Comparison of ENCODE assay signal across 20 cellular contexts in genomic region chr11:36151933-36152580, GRCh38.
A peak's percentile ranks its signal among the peaks of the same experiment; 100 is the strongest.
DNase-seq lines count a peak whose midpoint lies in the region; ATAC-seq, FAIRE-seq and TF ChIP-seq lines count a peak whose summit lies in the region.
"Had no signal": no experiment of that assay in that cellular context is flagged by ENCODE, and none has a peak within 500 bp of the region (broad histone marks: within the 10 kb centered on the region; RNA-seq: fewer than 3 reads in every experiment).

No MANE protein-coding gene starts in this region.

- intact Hi-C loops in K562 (cut with micrococcal nuclease): no loop called here

- CTCF ChIA-PET in A549 (lab: Yijun Ruan, JAX): interaction anchor here (0.8 to 4.1 kb wide), 9 partner anchors 10 to 531 kb away, joined by 3 to 18 read pairs (median 3); no protein-coding TSS in a partner anchor
- CTCF ChIA-PET in HEK293 (lab: Yijun Ruan, JAX): interaction anchor here (0.9 to 3.8 kb wide), 6 partner anchors 107 to 330 kb away, joined by 3 to 25 read pairs (median 6); no protein-coding TSS in a partner anchor
- CTCF ChIA-PET in K562 (lab: Yijun Ruan, JAX; ENCODE audit: low intra/inter-chr PET ratio): no interaction called here
- CTCF ChIA-PET in activated CD8-positive, alpha-beta memory T cell treated with anti-CD3 and anti-CD28 coated beads, Interleukin-2, amount 10 ng/mL, durations not matched to agents 7 days and 5 days (lab: Charles Lee): no interaction called here

- peaks cover 13% of the 10 kb centered on the region for H3K4me1 Mint-ChIP-seq in activated CD8-positive, alpha-beta memory T cell treated with anti-CD3 and anti-CD28 coated beads, Interleukin-2, amount 10 ng/mL, durations not matched to agents 7 days and 5 days
- H3K4me1 Mint-ChIP-seq: CD4-positive, CD25-positive, alpha-beta regulatory T cell had no signal

- H3K9me3 Mint-ChIP-seq in activated CD8-positive, alpha-beta memory T cell treated with anti-CD3 and anti-CD28 coated beads, Interleukin-2, amount 10 ng/mL, durations not matched to agents 7 days and 5 days (ENCODE audit: low read depth): no peaks in the 10 kb centered on the region

- peaks cover 44% of the 10 kb centered on the region for H3K4me1 ChIP-seq in A549
- no peaks in the 10 kb centered on the region; the same call in 1 of the 2 replicates for H3K4me1 ChIP-seq in HEK293 (ENCODE audit: control insufficient read depth, insufficient read depth, low read length)
- H3K4me1 ChIP-seq in K562 (replicated peaks in 1 of 2; ENCODE audit: control insufficient read depth in 2 of 2, insufficient read depth in 2 of 2, low read length in 2 of 2): peaks cover 12 to 18% of the 10 kb centered on the region in 2 experiments
- H3K4me1 ChIP-seq in osteoblast (ENCODE audit: insufficient read depth, low read length): peaks cover 45% of the 10 kb centered on the region

- TF ChIP-seq CTCF in A549 (IDR thresholded peaks at IDR 0.05) (no peak), HEK293 (tag by site-specific recombination; IDR thresholded peaks at IDR 0.05) (no peak), K562 (IDR thresholded peaks at IDR 0.05 in 2 of 3, conservative IDR thresholded peaks at IDR 0.05 in 1 of 3; ENCODE audit: insufficient read depth in 2 of 3, low read depth in 1 of 3, low read length in 3 of 3) (no peak), osteoblast (IDR thresholded peaks at IDR 0.05; ENCODE audit: extremely low read depth, low read depth, low read length) (no peak)

- H3K27ac ChIP-seq in A549 (peak overlapping the region in 1 of 2 experiments; percentile 89; a peak in 2 of 6 replicates), HEK293 (ENCODE audit: extremely low read depth, low read depth, low read length) (no peak overlapping the region), K562 (ENCODE audit: extremely low read depth, low read depth, low read length) (no peak overlapping the region), osteoblast (ENCODE audit: low read depth, low read length) (peak overlapping the region; percentile 92)

- H3K27me3 Mint-ChIP-seq in activated CD8-positive, alpha-beta memory T cell treated with anti-CD3 and anti-CD28 coated beads, Interleukin-2, amount 10 ng/mL, durations not matched to agents 7 days and 5 days: peaks cover 6% of the 10 kb centered on the region
- H3K27me3 Mint-ChIP-seq: CD4-positive, CD25-positive, alpha-beta regulatory T cell had no signal

- in situ Hi-C loops in K562 (cut with MboI): no loop called here

- H3K4me3 ChIP-seq in A549 (no peak overlapping the region), HEK293 (ENCODE audit: low read depth, low read length) (no peak overlapping the region), K562 (no peak overlapping the region), osteoblast (ENCODE audit: insufficient read depth, low read length) (no peak overlapping the region)
- H3K4me3 ChIP-seq: SJSA1 had no signal

- BruUV-seq in K562 (replicated peaks; lab: Mats Ljungman, UMichigan): no TSS peak

- TF ChIP-seq EP300 in A549 (IDR thresholded peaks at IDR 0.05) (no peak), K562 (IDR thresholded peaks at IDR 0.05; ENCODE audit: low read length) (no peak)

- FAIRE-seq in A549 (lab: Jason Lieb, UNC) (no peak), K562 (lab: Jason Lieb, UNC) (no peak)
- FAIRE-seq: H54, HTR-8/SVneo had no signal

- H3K27ac Mint-ChIP-seq in activated CD8-positive, alpha-beta memory T cell treated with anti-CD3 and anti-CD28 coated beads, Interleukin-2, amount 10 ng/mL, durations not matched to agents 7 days and 5 days: no peak overlapping the region
- H3K27ac Mint-ChIP-seq: CD4-positive, CD25-positive, alpha-beta regulatory T cell had no signal

- no peak overlapping the region for H3K9ac ChIP-seq in K562 (ENCODE audit: insufficient read depth in 1 of 2, low read depth in 2 of 2, low read length in 2 of 2)

- H2AFZ ChIP-seq in K562 (ENCODE audit: low read depth, low read length) (no peak overlapping the region), osteoblast (ENCODE audit: low read length) (no peak overlapping the region)

- H3K9me3 ChIP-seq in A549 (no peaks in the 10 kb centered on the region), HEK293 (ENCODE audit: control insufficient read depth, insufficient read depth, low read depth, low read length) (no peaks in the 10 kb centered on the region), K562 (replicated peaks; ENCODE audit: control insufficient read depth, insufficient read depth, low read depth, low read length) (no peaks in the 10 kb centered on the region), osteoblast (ENCODE audit: low read depth, low read length) (no peaks in the 10 kb centered on the region)
- H3K9me3 ChIP-seq: SJSA1 had no signal

- no peak for TF ChIP-seq POLR2A in A549 (IDR thresholded peaks at IDR 0.05; ENCODE audit: low read length)
- no peak for TF ChIP-seq POLR2A in K562 (conservative IDR thresholded peaks at IDR 0.05)

- no peaks in the 10 kb centered on the region for H4K20me1 ChIP-seq in K562 (replicated peaks; ENCODE audit: control insufficient read depth, insufficient read depth, low read length)
- peaks cover 3% of the 10 kb centered on the region for H4K20me1 ChIP-seq in osteoblast (ENCODE audit: insufficient read depth, low read length)

- H3K27me3 ChIP-seq in K562 (ENCODE audit: control insufficient read depth in 2 of 2, insufficient read depth in 2 of 2, low read length in 2 of 2) (no peaks in the 10 kb centered on the region), osteoblast (ENCODE audit: insufficient read depth, low read length) (no peaks in the 10 kb centered on the region)
- H3K27me3 ChIP-seq: SJSA1 had no signal

- ATAC-seq in A549: no peak
- no peak for ATAC-seq in K562
- no peak for ATAC-seq in GM18511 (IDR thresholded peaks at IDR 0.05; ENCODE audit: unreplicated experiment)
- no peak for ATAC-seq in activated CD8-positive, alpha-beta memory T cell treated with anti-CD3 and anti-CD28 coated beads, Interleukin-2, amount 10 ng/mL, durations not matched to agents 7 days and 5 days
- ATAC-seq in HG03025 (IDR thresholded peaks at IDR 0.05; ENCODE audit: low FRiP score, unreplicated experiment): no peak

- 96% methylated on average over 7 of the region's 7 CpGs for WGBS in A549 (ENCODE audit: missing lambda C conversion rate)
- 51% methylated on average over 7 of the region's 7 CpGs for WGBS in K562 (ENCODE audit: insufficient coverage, low coverage, missing lambda C conversion rate)

- no peaks in the 10 kb centered on the region for H3K36me3 Mint-ChIP-seq in activated CD8-positive, alpha-beta memory T cell treated with anti-CD3 and anti-CD28 coated beads, Interleukin-2, amount 10 ng/mL, durations not matched to agents 7 days and 5 days
- H3K36me3 Mint-ChIP-seq: CD4-positive, CD25-positive, alpha-beta regulatory T cell had no signal

- no peak for DNase-seq in A549 (ENCODE audit: low read depth in 1 of 2, low spot score in 1 of 2)
- DNase-seq in K562 (ENCODE audit: extremely low read depth in 1 of 4, low spot score in 3 of 4): no peak
- DNase-seq in osteoblast (ENCODE audit: insufficient read length, low spot score, missing footprints): peak; percentile 70
- no peak for DNase-seq in T-helper 9 cell
- no peak for DNase-seq in activated CD8-positive, alpha-beta memory T cell treated with anti-CD3 and anti-CD28 coated beads, Interleukin-2, amount 10 ng/mL, durations not matched to agents 7 days and 5 days
- DNase-seq: 8988T; CD4-positive, CD25-positive, alpha-beta regulatory T cell; DND-41; GF-D8; NCI-H1092; NCI-H1694; NCI-H2107; NCI-H226; NCI-H526 had no signal

- H3K4me2 ChIP-seq in A549: no peak overlapping the region
- H3K4me2 ChIP-seq in K562 (ENCODE audit: insufficient read depth, low read length): no peak overlapping the region
- peak overlapping the region; percentile 8 for H3K4me2 ChIP-seq in osteoblast (ENCODE audit: insufficient read depth, low read length)

- H3K9me1 ChIP-seq in K562 (ENCODE audit: control insufficient read depth, insufficient read depth, low read length): no peaks in the 10 kb centered on the region

- H3K79me2 ChIP-seq in K562 (ENCODE audit: control insufficient read depth, insufficient read depth, low read length) (no peaks in the 10 kb centered on the region), osteoblast (ENCODE audit: insufficient read depth, low read length) (no peaks in the 10 kb centered on the region)

- POLR2A ChIA-PET in A549 (lab: Yijun Ruan, JAX): no interaction called here
- POLR2A ChIA-PET in HEK293 (lab: Yijun Ruan, JAX): no interaction called here
- POLR2A ChIA-PET in K562 (lab: Yijun Ruan, JAX): interaction anchor here (0.6 to 1.0 kb wide), 4 partner anchors 77 to 533 kb away, joined by 3 to 4 read pairs (median 3); no protein-coding TSS in a partner anchor

- H3K36me3 ChIP-seq in HEK293 (ENCODE audit: control insufficient read depth in 2 of 2, insufficient read depth in 1 of 2, low read length in 2 of 2) (no peaks in the 10 kb centered on the region), K562 (ENCODE audit: control insufficient read depth, insufficient read depth, low read length) (no peaks in the 10 kb centered on the region), osteoblast (ENCODE audit: insufficient read depth, low read length) (no peaks in the 10 kb centered on the region)
- H3K36me3 ChIP-seq: SJSA1 had no signal

- no peak overlapping the region for H3K4me3 Mint-ChIP-seq in activated CD8-positive, alpha-beta memory T cell treated with anti-CD3 and anti-CD28 coated beads, Interleukin-2, amount 10 ng/mL, durations not matched to agents 7 days and 5 days
- H3K4me3 Mint-ChIP-seq: CD4-positive, CD25-positive, alpha-beta regulatory T cell had no signal

- TF ChIP-seq RAD21 in A549 (conservative IDR thresholded peaks at IDR 0.05 in 1 of 2, IDR thresholded peaks at IDR 0.05 in 1 of 2) (no peak), K562 (CRISPR knock-in tag; conservative IDR thresholded peaks at IDR 0.05 in 1 of 2, IDR thresholded peaks at IDR 0.05 in 1 of 2) (no peak)

TF ChIP-seq in A549, 52 proteins besides CTCF, POLR2A, EP300 and RAD21:
- peak; percentile 1 for TF ChIP-seq ZFP36 (IDR thresholded peaks at IDR 0.05; ENCODE audit: borderline replicate concordance, partially characterized antibody)
- TF ChIP-seq HDAC2 (IDR thresholded peaks at IDR 0.05): no peak

TF ChIP-seq in HEK293, 187 proteins besides CTCF, POLR2A, EP300 and RAD21:
- TF ChIP-seq ZNF473 (tag by site-specific recombination; IDR thresholded peaks at IDR 0.05): no peak
- TF ChIP-seq ZNF768 (tag by site-specific recombination; IDR thresholded peaks at IDR 0.05): 0 out of 2 replicates have a peak, but pooled peaks have one; percentile 39

TF ChIP-seq in K562, 482 proteins besides CTCF, POLR2A, EP300 and RAD21 (continues in another document):
- peak; percentile 86 for TF ChIP-seq BCOR (IDR thresholded peaks at IDR 0.05)
- no peak for TF ChIP-seq ZNF589 (CRISPR knock-in tag; IDR thresholded peaks at IDR 0.05; ENCODE audit: low read depth)
- peak; percentile 92 for TF ChIP-seq ADNP (tag; IDR thresholded peaks at IDR 0.05)

Comparison
In these comparisons a context has a peak if more than half of its experiments do, and no peak if none do; other contexts are left out.
1. CTCF ChIA-PET loops: an anchor here in A549 (0.8 to 4.1 kb wide) and HEK293 (0.9 to 3.8 kb wide); none called in K562 and activated CD8-positive, alpha-beta memory T cell treated with anti-CD3 and anti-CD28 coated beads, Interleukin-2, amount 10 ng/mL, durations not matched to agents 7 days and 5 days.